8 cellular contexts compared by ENCODE assay signal in genomic region chr15:88834211-88834812, GRCh38. TPM values are rescaled to one million over a fixed set of nuclear protein-coding genes. Genes with fewer than 3 reads are reported as not detected.
A peak's percentile ranks its signal among the peaks of the same experiment; 100 is the strongest.
DNase-seq lines count a peak whose midpoint lies in the region; ATAC-seq and TF ChIP-seq lines count a peak whose summit lies in the region.

No MANE protein-coding gene starts in this region.

- H3K4me3 ChIP-seq in SK-N-SH (ENCODE audit: low read depth in 2 of 2, low read length in 1 of 2): peak overlapping the region in 1 of 2 experiments; percentile 41; a peak in 1 of 4 replicates
- H3K4me3 ChIP-seq in dorsolateral prefrontal cortex: peak overlapping the region in 1 of 59 donors; percentile 27
- no peak overlapping the region for H3K4me3 ChIP-seq in right lobe of liver
- no peak overlapping the region for H3K4me3 ChIP-seq in thyroid gland (replicated peaks in 1 of 3)

- TF ChIP-seq EP300 in SK-N-SH (IDR thresholded peaks at IDR 0.05; ENCODE audit: borderline replicate concordance in 1 of 2, low read depth in 1 of 2, low read length in 1 of 2): no peak

- no peaks in the 10 kb centered on the region for H3K9me2 ChIP-seq in SK-N-SH

- no peaks in the 10 kb centered on the region for H4K20me1 ChIP-seq in SK-N-SH (ENCODE audit: insufficient read depth)

- POLR2A ChIA-PET in SK-N-SH (lab: Yijun Ruan, JAX): no interaction called here

- H2AFZ ChIP-seq in SK-N-SH (ENCODE audit: low read depth): no peak overlapping the region

- intact Hi-C loops in dorsolateral prefrontal cortex (cut with DNase I): loop anchor here (2.0 to 10.0 kb wide), 5 partner anchors 152 to 358 kb away; partner anchors contain the start of gene AEN (in 1 of the 2)
- intact Hi-C loops in right lobe of liver (cut with DNase I): no loop called here
- intact Hi-C loops in thyroid gland (cut with DNase I): loop anchor here (10.0 kb wide), 1 partner anchor 210 kb away; the partner anchor contains the start of gene AEN

- TF ChIP-seq RAD21 in SK-N-SH (IDR thresholded peaks at IDR 0.05; ENCODE audit: low read length): peak; percentile 68

- H3K36me3 ChIP-seq in SK-N-SH (replicated peaks in 1 of 2; ENCODE audit: control insufficient read depth in 1 of 2, insufficient read depth in 2 of 2, low read length in 1 of 2) (no peaks in the 10 kb centered on the region), right lobe of liver (no peaks in the 10 kb centered on the region), thyroid gland (no peaks in the 10 kb centered on the region)

- ATAC-seq in right lobe of liver (peak in 3 of 4 donors; percentile 41 to 61 (median 59)), HG02973 (IDR thresholded peaks at IDR 0.05; ENCODE audit: unreplicated experiment) (no peak)

- CTCF ChIA-PET in SK-N-SH (lab: Yijun Ruan, JAX): interaction anchor here (0.8 to 5.8 kb wide), 16 partner anchors 8 to 357 kb away, joined by 3 to 50 read pairs (median 4); no protein-coding TSS in a partner anchor

- no peaks in the 10 kb centered on the region for H3K27me3 ChIP-seq in SK-N-SH (ENCODE audit: insufficient read depth)
- no peaks in the 10 kb centered on the region for H3K27me3 ChIP-seq in dorsolateral prefrontal cortex
- H3K27me3 ChIP-seq in right lobe of liver: no peaks in the 10 kb centered on the region
- no peaks in the 10 kb centered on the region for H3K27me3 ChIP-seq in thyroid gland

- WGBS in SK-N-SH (ENCODE audit: low lambda C conversion rate): 55% methylated on average over 11 of the region's 14 CpGs
- 34% methylated on average over 6 of the region's 14 CpGs for WGBS in right lobe of liver (ENCODE audit: insufficient coverage, low coverage, low lambda C conversion rate, missing lambda C conversion rate)
- 43 to 50% methylated on average over 13 to 14 of the region's 14 CpGs for WGBS in thyroid gland, 2 donors

- H3K9me3 ChIP-seq in SK-N-SH: no peaks in the 10 kb centered on the region
- no peaks in the 10 kb centered on the region for H3K9me3 ChIP-seq in right lobe of liver
- no peaks in the 10 kb centered on the region for H3K9me3 ChIP-seq in thyroid gland

- H3K4me1 ChIP-seq in SK-N-SH (ENCODE audit: control insufficient read depth in 1 of 2, insufficient read depth in 2 of 2, low read depth in 1 of 2, low read length in 1 of 2) (no peaks in the 10 kb centered on the region), right lobe of liver (no peaks in the 10 kb centered on the region), thyroid gland (no peaks in the 10 kb centered on the region)

- H3K9ac ChIP-seq in SK-N-SH: no peak overlapping the region

- no peaks in the 10 kb centered on the region for H3K79me2 ChIP-seq in SK-N-SH (ENCODE audit: insufficient read depth)

- H3F3A ChIP-seq in SK-N-SH (replicated peaks; ENCODE audit: insufficient read depth): no peaks in the 10 kb centered on the region

- H3K27ac ChIP-seq in SK-N-SH (ENCODE audit: low read depth in 2 of 2, low read length in 1 of 2) (no peak overlapping the region), dorsolateral prefrontal cortex (peak overlapping the region in 3 of 59 donors; percentile 21 to 79 (median 51)), right lobe of liver (no peak overlapping the region), thyroid gland (no peak overlapping the region)

- DNase-seq in DMS53 (lab: John Stamatoyannopoulos, UW) (peak; percentile 10), DMS53 treated with DMSO at 0.1 percent for 48 hours (lab: John Stamatoyannopoulos, UW; ENCODE audit: unreplicated experiment) (no peak), SK-N-SH (peak; percentile 64), dorsolateral prefrontal cortex (peak; percentile 12 to 73 (median 58)), right lobe of liver (peak in 1 of 3 donors; percentile 39), thyroid gland (peak; percentile 26 to 27), NCI-H1105 (lab: John Stamatoyannopoulos, UW) (no peak)

- H3K4me2 ChIP-seq in SK-N-SH: no peak overlapping the region

- TF ChIP-seq CTCF in SK-N-SH (IDR thresholded peaks at IDR 0.05) (peak; percentile 62), dorsolateral prefrontal cortex (IDR thresholded peaks at IDR 0.05 in 54 of 56, conservative IDR thresholded peaks at IDR 0.05 in 2 of 56; ENCODE audit: low read depth in 1 of 56, partially characterized antibody in 56 of 56) (peak; percentile 18 to 86 (median 71)), right lobe of liver (IDR thresholded peaks at IDR 0.05) (peak; percentile 39 to 50 (median 48)), thyroid gland (IDR thresholded peaks at IDR 0.05) (peak in 4 of 6 experiments; percentile 22 to 53 (median 36))

- no peak for TF ChIP-seq POLR2A in right lobe of liver (IDR thresholded peaks at IDR 0.05)
- TF ChIP-seq POLR2A in thyroid gland (IDR thresholded peaks at IDR 0.05): no peak

TF ChIP-seq in SK-N-SH, 30 proteins besides CTCF, POLR2A, EP300 and RAD21:
- no peak for TF ChIP-seq MXI1 (IDR thresholded peaks at IDR 0.05; ENCODE audit: low read depth, low read length)
- TF ChIP-seq FOXM1 (IDR thresholded peaks at IDR 0.05; ENCODE audit: low read depth): no peak
- TF ChIP-seq FOSL2 (IDR thresholded peaks at IDR 0.05; ENCODE audit: borderline replicate concordance, low read depth): no peak
- TF ChIP-seq SMC3 (IDR thresholded peaks at IDR 0.05; ENCODE audit: low read depth, low read length): peak; percentile 56
- no peak for TF ChIP-seq EZH2phosphoT487 (IDR thresholded peaks at IDR 0.05; ENCODE audit: borderline replicate concordance, low read depth)
- no peak for TF ChIP-seq IRF3 (IDR thresholded peaks at IDR 0.05; ENCODE audit: low read depth, low read length)
- no peak for TF ChIP-seq JUND (IDR thresholded peaks at IDR 0.05)
TF ChIP-seq in SK-N-SH: peak in this region for 1.

RNA-seq across cellular contexts. Expression of gene ACAN, which starts 31.1 kb away (rescaled TPM):
- not detected in 2 replicates for polyA plus RNA-seq in SK-N-SH (2012; rRNA removed)
- not detected in 2 replicates for polyA plus RNA-seq in SK-N-SH (2012; cell fraction: cytosol; rRNA removed)
- polyA plus RNA-seq in SK-N-SH (2012; cell fraction: nucleus; rRNA removed): not detected in 2 replicates
- total RNA-seq in dorsolateral prefrontal cortex (1 to 10 TPM in 119 of 120 experiments, under 1 TPM in 1; 0.95 to 8.1 (median 2.8) TPM), right lobe of liver (under 1 TPM in 1 of 6 experiments, not detected in 5; 0.07 TPM), thyroid gland (under 1 TPM in 3 of 4 donors, not detected in 1; 0.13 to 0.73 (median 0.25) TPM)

Comparison
In these comparisons a context has a peak if more than half of its experiments do, and no peak if none do; other contexts are left out.
1. DNase-seq: peak in DMS53 (single experiment), SK-N-SH (single experiment), dorsolateral prefrontal cortex (10 of 10) and thyroid gland (2 of 2); none in DMS53 treated with DMSO at 0.1 percent for 48 hours (single experiment) and NCI-H1105 (single experiment).
2. intact Hi-C loops: an anchor here in dorsolateral prefrontal cortex (2.0 to 10.0 kb wide) and thyroid gland (10.0 kb wide); none called in right lobe of liver.
3. Peak in every context shown above with its lines, with median percentiles within 50 percentile points of each other: CTCF ChIP-seq.